ENCODE assay signal across 8 cellular contexts in genomic region chr17:7856081-7856791, GRCh38. TPM values are rescaled to one million over a fixed set of nuclear protein-coding genes. Genes with fewer than 3 reads are reported as not detected.
DNase-seq lines count a peak whose midpoint lies in the region; ATAC-seq and TF ChIP-seq lines count a peak whose summit lies in the region.

No MANE protein-coding gene starts in this region.

- no peak for TF ChIP-seq POLR2A in stomach (IDR thresholded peaks at IDR 0.05)

- peak overlapping the region; percentile 97 for H3K9ac ChIP-seq in adipocyte (ENCODE audit: low read length)
- H3K9ac ChIP-seq in iPS-20b (ENCODE audit: low read depth, low read length) = peak overlapping the region; percentile 96; the same call in 1 of the 2 replicates

- TF ChIP-seq EP300 in stomach (IDR thresholded peaks at IDR 0.05) = no peak

- DNase-seq in GDM1 (lab: John Stamatoyannopoulos, UW) (peak; percentile 60), NAMALWA (ENCODE audit: low spot score) (peak; percentile 61), adipocyte (ENCODE audit: low read depth) (peak; percentile 32), stomach (no peak), SKM-1 (lab: John Stamatoyannopoulos, UW; ENCODE audit: unreplicated experiment) (no peak)

- H3K27me3 ChIP-seq in adipocyte (replicated peaks; ENCODE audit: control insufficient read depth, insufficient read depth, low read length) (no peaks in the 10 kb centered on the region), iPS-20b (ENCODE audit: insufficient read depth, low read length) (peaks cover 52% of the 10 kb centered on the region), stomach (no peaks in the 10 kb centered on the region)

- H3K4me3 ChIP-seq in adipocyte (ENCODE audit: low read length) (peak overlapping the region; percentile 82), iPS-20b (ENCODE audit: low read length) (peak overlapping the region; percentile 92), stomach (peak overlapping the region; percentile 64 to 77 (median 68))

- H3K36me3 ChIP-seq in adipocyte (ENCODE audit: control insufficient read depth, insufficient read depth, low read length, severe bottlenecking) (peaks cover 20% of the 10 kb centered on the region), iPS-20b (ENCODE audit: insufficient read depth, low read depth, low read length) (no peaks in the 10 kb centered on the region), stomach (peaks cover 24 to 57% (median 46%) of the 10 kb centered on the region in 4 donors)

- WGBS in stomach, 5 donors = 3 to 9% (median 6%) methylated on average over 24 to 26 of the region's 26 CpGs

- TF ChIP-seq CTCF in stomach (IDR thresholded peaks at IDR 0.05) = no peak

- H3K4me1 ChIP-seq in adipocyte (ENCODE audit: control insufficient read depth, insufficient read depth, low read length) (peaks cover 28% of the 10 kb centered on the region), iPS-20b (ENCODE audit: insufficient read depth, low read length) (peaks cover 17% of the 10 kb centered on the region; the same call in 1 of the 2 replicates), stomach (peaks cover 40 to 59% (median 51%) of the 10 kb centered on the region in 4 donors)

- intact Hi-C loops in stomach (cut with DNase I; ENCODE audit: low total_unique reads) = loop anchor here (10.0 kb wide), 1 partner anchor 111 kb away; no protein-coding TSS in a partner anchor

- no peaks in the 10 kb centered on the region for H3K9me3 ChIP-seq in adipocyte (ENCODE audit: control insufficient read depth, low read length)
- H3K9me3 ChIP-seq in iPS-20b (ENCODE audit: insufficient read depth, low read depth, low read length) = no peaks in the 10 kb centered on the region
- no peaks in the 10 kb centered on the region for H3K9me3 ChIP-seq in stomach

- H3K27ac ChIP-seq in iPS-20b (ENCODE audit: low read length) (no peak overlapping the region), stomach (peak overlapping the region; percentile 93 to 96 (median 94))

- ATAC-seq in HG02798 (IDR thresholded peaks at IDR 0.05; ENCODE audit: poor library complexity, unreplicated experiment) (no peak), GM21825 (IDR thresholded peaks at IDR 0.05; ENCODE audit: unreplicated experiment) (no peak)

RNA-seq across cellular contexts. Expression of gene NAA38, which starts 1.1 kb away (rescaled TPM):
- total RNA-seq in stomach = 100 to 1,000 TPM in 2 of 5 donors, 10 to 100 TPM in 3; 42.0 to 281 (median 94.5) TPM
- 100 to 1,000 TPM; 131 to 153 (median 151) TPM for polyA plus RNA-seq in stomach

RNA-seq across cellular contexts. Expression of gene TMEM88, which starts 1.4 kb away (rescaled TPM):
- 1 to 10 TPM in 3 of 5 donors, not detected in 2; 1.8 to 3.8 (median 3.5) TPM for total RNA-seq in stomach
- polyA plus RNA-seq in stomach = 10 to 100 TPM; 17.0 to 36.0 (median 17.4) TPM

RNA-seq across cellular contexts. Expression of gene CYB5D1, which starts 1.6 kb away (rescaled TPM):
- total RNA-seq in stomach = 10 to 100 TPM in 1 of 5 donors, 1 to 10 TPM in 3, not detected in 1; 1.8 to 12.0 (median 3.3) TPM
- polyA plus RNA-seq in stomach = 1 to 10 TPM; 4.9 to 9.0 (median 5.3) TPM

RNA-seq across cellular contexts. Expression of gene KDM6B, which starts 22.2 kb away (rescaled TPM):
- 10 to 100 TPM in 4 of 5 donors, 1 to 10 TPM in 1; 7.5 to 27.2 (median 12.9) TPM for total RNA-seq in stomach
- polyA plus RNA-seq in stomach = 1 to 10 TPM; 4.6 to 9.6 (median 6.0) TPM

RNA-seq across cellular contexts. Expression of gene CHD3, which starts 32.4 kb away (rescaled TPM):
- total RNA-seq in stomach = 100 to 1,000 TPM in 1 of 5 donors, 10 to 100 TPM in 4; 43.0 to 190 (median 60.7) TPM
- 10 to 100 TPM; 51.9 to 97.3 (median 69.1) TPM for polyA plus RNA-seq in stomach

Comparison
In these comparisons a context has a peak if more than half of its experiments do, and no peak if none do; other contexts are left out.
1. DNase-seq: peak in GDM1 (single experiment), NAMALWA (single experiment) and adipocyte (single experiment); none in stomach (single experiment) and SKM-1 (single experiment).
2. Peak in every context shown above with its lines, with median percentiles within 50 percentile points of each other: H3K4me3 ChIP-seq.